In genomic region chr1:15023976-15024375, GRCh38 we compare ENCODE assay signal across 25 cellular contexts.
"Had no signal": no experiment of that assay in that cellular context is flagged by ENCODE, and none has a peak within 500 bp of the region (broad histone marks: within the 10 kb centered on the region; RNA-seq: fewer than 3 reads in every experiment).

No MANE protein-coding gene starts in this region.

- H3K9me3 Mint-ChIP-seq: activated CD4-positive, alpha-beta T cell treated with anti-CD3 and anti-CD28 coated beads, Interleukin-2, amount 10 ng/mL, durations not matched to agents 24 days and 14 days; activated CD8-positive, alpha-beta T cell treated with anti-CD3 and anti-CD28 coated beads for 36 hours; activated naive CD4-positive, alpha-beta T cell treated with anti-CD3 and anti-CD28 coated beads, Interleukin-2, amount 50 U/mL, for 24 hours; activated naive CD8-positive, alpha-beta T cell treated with anti-CD3 and anti-CD28 coated beads, Interleukin-2, amount 10 ng/mL, durations not matched to agents 7 days and 5 days; activated T-cell treated with anti-CD3 and anti-CD28 coated beads, Interleukin-2, amount 50 U/mL, for 72 hours; activated T-helper 17 cell treated with anti-CD3 and anti-CD28 coated beads, Interleukin-2, amount 50 U/mL, for 72 hours had no signal

- H3K36me3 Mint-ChIP-seq: activated naive CD4-positive, alpha-beta T cell treated with anti-CD3 and anti-CD28 coated beads, Interleukin-2, amount 50 U/mL, for 24 hours; activated naive CD8-positive, alpha-beta T cell treated with anti-CD3 and anti-CD28 coated beads, Interleukin-2, amount 10 ng/mL, durations not matched to agents 7 days and 5 days had no signal

- DNase-seq: activated CD4-positive, alpha-beta T cell treated with anti-CD3 and anti-CD28 coated beads, Interleukin-2, amount 10 ng/mL, durations not matched to agents 24 days and 14 days; activated CD4-positive, alpha-beta T cell treated with anti-CD3 and anti-CD28 coated beads, Interleukin-2, amount 50 U/mL, for 4 hours; activated CD8-positive, alpha-beta T cell treated with anti-CD3 and anti-CD28 coated beads for 36 hours; activated effector memory CD4-positive, alpha-beta T cell treated with anti-CD3 and anti-CD28 coated beads, Interleukin-2, amount 50 U/mL, for 16 hours; activated naive CD4-positive, alpha-beta T cell treated with Interleukin-2 at 50 U/mL for 16 hours; activated naive CD8-positive, alpha-beta T cell treated with anti-CD3 and anti-CD28 coated beads, Interleukin-2, amount 10 ng/mL, durations not matched to agents 7 days and 5 days; activated T-cell treated with anti-CD3 and anti-CD28 coated beads, Interleukin-2, amount 50 U/mL, for 1 hour; activated T-cell treated with anti-CD3 and anti-CD28 coated beads, Interleukin-2, amount 50 U/mL, for 72 hours; amygdala; NCI-H1105; NCI-H1417 treated with DMSO at 0.1 percent for 48 hours; NCI-H2029; NCI-H345; NCI-H510A; NCI-H526; NCI-H748 treated with DMSO at 0.1 percent for 48 hours; PC-9; Right ventricle myocardium superior; SW 1271; T-helper 1 cell; T-helper 2 cell; T-helper 9 cell; WERI-Rb-1 had no signal

- H3K4me3 Mint-ChIP-seq: activated CD4-positive, alpha-beta T cell treated with anti-CD3 and anti-CD28 coated beads, Interleukin-2, amount 10 ng/mL, durations not matched to agents 24 days and 14 days; activated CD8-positive, alpha-beta T cell treated with anti-CD3 and anti-CD28 coated beads for 36 hours; activated naive CD4-positive, alpha-beta T cell treated with anti-CD3 and anti-CD28 coated beads, Interleukin-2, amount 50 U/mL, for 24 hours; activated naive CD8-positive, alpha-beta T cell treated with anti-CD3 and anti-CD28 coated beads, Interleukin-2, amount 10 ng/mL, durations not matched to agents 7 days and 5 days; activated T-cell treated with anti-CD3 and anti-CD28 coated beads, Interleukin-2, amount 50 U/mL, for 72 hours; activated T-helper 17 cell treated with anti-CD3 and anti-CD28 coated beads, Interleukin-2, amount 50 U/mL, for 72 hours had no signal

- H3K27ac Mint-ChIP-seq: activated CD4-positive, alpha-beta T cell treated with anti-CD3 and anti-CD28 coated beads, Interleukin-2, amount 10 ng/mL, durations not matched to agents 24 days and 14 days; activated CD8-positive, alpha-beta T cell treated with anti-CD3 and anti-CD28 coated beads for 36 hours; activated naive CD4-positive, alpha-beta T cell treated with anti-CD3 and anti-CD28 coated beads, Interleukin-2, amount 50 U/mL, for 24 hours; activated naive CD8-positive, alpha-beta T cell treated with anti-CD3 and anti-CD28 coated beads, Interleukin-2, amount 10 ng/mL, durations not matched to agents 7 days and 5 days; activated T-cell treated with anti-CD3 and anti-CD28 coated beads, Interleukin-2, amount 50 U/mL, for 72 hours; activated T-helper 17 cell treated with anti-CD3 and anti-CD28 coated beads, Interleukin-2, amount 50 U/mL, for 72 hours had no signal

- H3K27me3 Mint-ChIP-seq: activated CD4-positive, alpha-beta T cell treated with anti-CD3 and anti-CD28 coated beads, Interleukin-2, amount 10 ng/mL, durations not matched to agents 24 days and 14 days; activated CD8-positive, alpha-beta T cell treated with anti-CD3 and anti-CD28 coated beads for 36 hours; activated naive CD4-positive, alpha-beta T cell treated with anti-CD3 and anti-CD28 coated beads, Interleukin-2, amount 50 U/mL, for 24 hours; activated naive CD8-positive, alpha-beta T cell treated with anti-CD3 and anti-CD28 coated beads, Interleukin-2, amount 10 ng/mL, durations not matched to agents 7 days and 5 days had no signal

- H3K4me1 Mint-ChIP-seq: activated CD4-positive, alpha-beta T cell treated with anti-CD3 and anti-CD28 coated beads, Interleukin-2, amount 10 ng/mL, durations not matched to agents 24 days and 14 days; activated naive CD4-positive, alpha-beta T cell treated with anti-CD3 and anti-CD28 coated beads, Interleukin-2, amount 50 U/mL, for 24 hours; activated naive CD8-positive, alpha-beta T cell treated with anti-CD3 and anti-CD28 coated beads, Interleukin-2, amount 10 ng/mL, durations not matched to agents 7 days and 5 days; activated T-helper 17 cell treated with anti-CD3 and anti-CD28 coated beads, Interleukin-2, amount 50 U/mL, for 72 hours had no signal
